8 cellular contexts compared by ENCODE assay signal in genomic region chr14:21071225-21072041, GRCh38. TPM values are rescaled to one million over a fixed set of nuclear protein-coding genes. Genes with fewer than 3 reads are reported as not detected.
DNase-seq lines count a peak whose midpoint lies in the region; ATAC-seq and TF ChIP-seq lines count a peak whose summit lies in the region.

No MANE protein-coding gene starts in this region.

- peak; percentile 58 for ATAC-seq in GM19035 (IDR thresholded peaks at IDR 0.05; ENCODE audit: unreplicated experiment)
- ATAC-seq in HG03159 (IDR thresholded peaks at IDR 0.05; ENCODE audit: unreplicated experiment): peak; percentile 72
- peak; percentile 73 for ATAC-seq in stimulated activated naive CD8-positive, alpha-beta T cell treated with anti-CD3 and anti-CD28 coated beads, Interleukin-15, amount 100 ng/mL, for 72 hours

- H3K27me3 Mint-ChIP-seq in activated CD4-positive, alpha-beta T cell treated with anti-CD3 and anti-CD28 coated beads, Interleukin-2, amount 10 ng/mL, durations not matched to agents 24 days and 14 days: peaks cover 73% of the 10 kb centered on the region
- peaks cover 76% of the 10 kb centered on the region for H3K27me3 Mint-ChIP-seq in stimulated activated naive CD8-positive, alpha-beta T cell treated with anti-CD3 and anti-CD28 coated beads, Interleukin-15, amount 100 ng/mL, for 72 hours

- DNase-seq in C1 segment of cervical spinal cord (lab: John Stamatoyannopoulos, UW) (peak in 13 of 14 donors; percentile 44 to 88 (median 74)), NCI-H345 treated with DMSO at 0.1 percent for 48 hours (lab: John Stamatoyannopoulos, UW; ENCODE audit: unreplicated experiment) (peak; percentile 78), epithelial cell of esophagus (ENCODE audit: low read depth) (peak; percentile 64), mesenteric fat pad (ENCODE audit: low spot score) (peak; percentile 92)
- peak; percentile 80 for DNase-seq in activated CD4-positive, alpha-beta T cell treated with anti-CD3 and anti-CD28 coated beads, Interleukin-2, amount 10 ng/mL, durations not matched to agents 24 days and 14 days
- peak; percentile 39 to 65 for DNase-seq in stimulated activated naive CD8-positive, alpha-beta T cell treated with anti-CD3 and anti-CD28 coated beads, Interleukin-15, amount 100 ng/mL, for 72 hours

- H3K36me3 Mint-ChIP-seq in activated CD4-positive, alpha-beta T cell treated with anti-CD3 and anti-CD28 coated beads, Interleukin-2, amount 10 ng/mL, durations not matched to agents 24 days and 14 days (ENCODE audit: low read depth): peaks cover 1% of the 10 kb centered on the region

- peak overlapping the region; percentile 62 for H3K4me3 ChIP-seq in epithelial cell of esophagus (ENCODE audit: low read length)

- H3K4me1 Mint-ChIP-seq in activated CD4-positive, alpha-beta T cell treated with anti-CD3 and anti-CD28 coated beads, Interleukin-2, amount 10 ng/mL, durations not matched to agents 24 days and 14 days: peaks cover 33% of the 10 kb centered on the region
- H3K4me1 Mint-ChIP-seq in stimulated activated naive CD8-positive, alpha-beta T cell treated with anti-CD3 and anti-CD28 coated beads, Interleukin-15, amount 100 ng/mL, for 72 hours: peaks cover 39% of the 10 kb centered on the region

- TF ChIP-seq CTCF in epithelial cell of esophagus (IDR thresholded peaks at IDR 0.05; ENCODE audit: insufficient read depth, low read depth, low read length, missing control alignments): no peak

- intact Hi-C loops in activated CD4-positive, alpha-beta T cell treated with anti-CD3 and anti-CD28 coated beads, Interleukin-2, amount 10 ng/mL, durations not matched to agents 24 days and 14 days (cut with micrococcal nuclease): loop anchor here (1.0 kb wide), 1 partner anchor 21 kb away; no protein-coding TSS in a partner anchor

- H3K9me3 Mint-ChIP-seq in activated CD4-positive, alpha-beta T cell treated with anti-CD3 and anti-CD28 coated beads, Interleukin-2, amount 10 ng/mL, durations not matched to agents 24 days and 14 days: no peaks in the 10 kb centered on the region
- no peaks in the 10 kb centered on the region for H3K9me3 Mint-ChIP-seq in stimulated activated naive CD8-positive, alpha-beta T cell treated with anti-CD3 and anti-CD28 coated beads, Interleukin-15, amount 100 ng/mL, for 72 hours

- no peak overlapping the region for H3K27ac Mint-ChIP-seq in activated CD4-positive, alpha-beta T cell treated with anti-CD3 and anti-CD28 coated beads, Interleukin-2, amount 10 ng/mL, durations not matched to agents 24 days and 14 days
- H3K27ac Mint-ChIP-seq in stimulated activated naive CD8-positive, alpha-beta T cell treated with anti-CD3 and anti-CD28 coated beads, Interleukin-15, amount 100 ng/mL, for 72 hours: peak overlapping the region in 1 of 2 donors; percentile 72

- peak overlapping the region; percentile 77 for H3K4me3 Mint-ChIP-seq in activated CD4-positive, alpha-beta T cell treated with anti-CD3 and anti-CD28 coated beads, Interleukin-2, amount 10 ng/mL, durations not matched to agents 24 days and 14 days
- peak overlapping the region; percentile 79 to 88 for H3K4me3 Mint-ChIP-seq in stimulated activated naive CD8-positive, alpha-beta T cell treated with anti-CD3 and anti-CD28 coated beads, Interleukin-15, amount 100 ng/mL, for 72 hours

RNA-seq across cellular contexts. Expression of gene ARHGEF40, which starts 1.3 kb away (rescaled TPM):
- total RNA-seq in activated CD4-positive, alpha-beta T cell treated with anti-CD3 and anti-CD28 coated beads, Interleukin-2, amount 10 ng/mL, durations not matched to agents 24 days and 14 days: not detected in 2 replicates
- total RNA-seq in mesenteric fat pad: 81.1 TPM

RNA-seq across cellular contexts. Expression of gene RNASE8, which starts 13.8 kb away (rescaled TPM):
- not detected in 2 replicates for total RNA-seq in activated CD4-positive, alpha-beta T cell treated with anti-CD3 and anti-CD28 coated beads, Interleukin-2, amount 10 ng/mL, durations not matched to agents 24 days and 14 days
- not detected for total RNA-seq in mesenteric fat pad

RNA-seq across cellular contexts. Expression of gene ZNF219, which starts 27.0 kb away (rescaled TPM):
- total RNA-seq in activated CD4-positive, alpha-beta T cell treated with anti-CD3 and anti-CD28 coated beads, Interleukin-2, amount 10 ng/mL, durations not matched to agents 24 days and 14 days: 6.5 and 8.3 TPM in 2 replicates
- 80.6 TPM for total RNA-seq in mesenteric fat pad

RNA-seq across cellular contexts. Expression of gene RNASE7, which starts 29.3 kb away (rescaled TPM):
- total RNA-seq in activated CD4-positive, alpha-beta T cell treated with anti-CD3 and anti-CD28 coated beads, Interleukin-2, amount 10 ng/mL, durations not matched to agents 24 days and 14 days: not detected in 2 replicates
- 0.39 TPM for total RNA-seq in mesenteric fat pad

RNA-seq across cellular contexts. Expression of gene TMEM253, which starts 29.4 kb away (rescaled TPM):
- total RNA-seq in activated CD4-positive, alpha-beta T cell treated with anti-CD3 and anti-CD28 coated beads, Interleukin-2, amount 10 ng/mL, durations not matched to agents 24 days and 14 days: not detected in 2 replicates
- 2.2 TPM for total RNA-seq in mesenteric fat pad

Comparison
In these comparisons a context has a peak if more than half of its experiments do, and no peak if none do; other contexts are left out.
1. Peak in every context shown above with its lines: DNase-seq, ATAC-seq and H3K4me3 ChIP-seq.
2. RNA of gene ARHGEF40, which starts 1.3 kb away (total RNA-seq): 81.1 TPM in mesenteric fat pad (single experiment); not detected in activated CD4-positive, alpha-beta T cell treated with anti-CD3 and anti-CD28 coated beads, Interleukin-2, amount 10 ng/mL, durations not matched to agents 24 days and 14 days; every median in the first group is over 10 times any median in the second.